ENCODE assay signal across 1 cellular context in the genomic region with DNA sequence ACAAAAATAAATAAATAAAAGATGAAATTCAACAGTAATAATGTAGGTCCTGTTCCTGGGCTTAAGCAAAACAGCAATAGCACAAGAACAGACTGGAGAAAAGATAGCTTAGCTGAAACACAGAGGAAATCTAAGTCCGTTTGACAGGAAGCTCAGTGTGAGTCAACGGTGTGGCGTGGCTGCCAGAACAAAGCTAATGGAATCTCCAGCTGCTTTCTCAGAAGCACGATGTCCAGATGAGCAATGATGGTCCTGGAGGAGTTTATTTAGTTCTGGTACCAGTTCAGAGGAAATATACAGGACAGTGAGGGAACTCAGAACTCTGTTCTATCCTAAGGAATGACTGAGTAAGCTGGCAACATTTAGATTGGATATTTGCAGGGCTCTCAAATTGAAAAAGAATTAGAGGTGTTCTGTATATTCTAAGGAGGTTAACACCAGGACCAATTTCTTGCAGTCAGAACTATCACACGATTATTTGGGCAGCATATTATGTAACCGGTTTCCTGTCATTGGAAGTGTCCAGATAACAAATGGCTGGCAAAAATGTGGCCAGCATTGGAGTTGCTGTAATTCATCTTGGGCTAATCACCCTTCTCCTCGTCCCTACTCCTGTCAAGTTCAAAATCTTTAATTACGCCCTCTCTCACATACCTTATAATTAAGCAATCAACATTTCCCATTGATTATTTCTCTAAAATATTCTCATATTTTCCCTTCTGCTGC.
TF ChIP-seq lines count a peak whose summit lies in the region.

No MANE protein-coding gene starts in this region.

TF ChIP-seq in GM23338, 12 proteins besides CTCF, POLR2A, EP300 and RAD21 (continued from another document):
- TF ChIP-seq ZNF462 (CRISPR knock-in tag; IDR thresholded peaks at IDR 0.05) (no peak), ZNF114 (CRISPR knock-in tag; IDR thresholded peaks at IDR 0.05) (no peak), JUNB (IDR thresholded peaks at IDR 0.05; ENCODE audit: unreplicated experiment) (no peak), ETS1 (IDR thresholded peaks at IDR 0.05) (no peak), STAT1 (IDR thresholded peaks at IDR 0.05; ENCODE audit: unreplicated experiment) (no peak)
